In genomic region chr7:151756076-151756731, GRCh38 we compare ENCODE assay signal across 1 cellular context.
TF ChIP-seq lines count a peak whose summit lies in the region.

No MANE protein-coding gene starts in this region.

TF ChIP-seq in GM12878, 131 proteins besides CTCF, POLR2A, EP300 and RAD21 (continued from another document):
- no peak for TF ChIP-seq ATF2 (IDR thresholded peaks at IDR 0.05; ENCODE audit: low read length)
- peak; percentile 43; the same call in 1 of the 2 replicates for TF ChIP-seq ATF3 (IDR thresholded peaks at IDR 0.05; ENCODE audit: borderline replicate concordance, extremely low read depth, low read depth, low read length)
- no peak for TF ChIP-seq ZBTB4 (CRISPR knock-in tag; IDR thresholded peaks at IDR 0.05)
- no peak for TF ChIP-seq STAT3 (IDR thresholded peaks at IDR 0.05; ENCODE audit: low read depth, low read length)
- no peak for TF ChIP-seq MXI1 (IDR thresholded peaks at IDR 0.05; ENCODE audit: low read depth, low read length)
- peak; percentile 76 for TF ChIP-seq RAD51 (IDR thresholded peaks at IDR 0.05)
- no peak for TF ChIP-seq WRNIP1 (IDR thresholded peaks at IDR 0.05; ENCODE audit: borderline replicate concordance, low read depth, low read length)
- TF ChIP-seq BCL11A (IDR thresholded peaks at IDR 0.05; ENCODE audit: low read depth, low read length), result no peak
- no peak for TF ChIP-seq BCL3 (IDR thresholded peaks at IDR 0.05; ENCODE audit: borderline replicate concordance, insufficient read depth, low read depth, low read length, poor library complexity, severe bottlenecking)
- TF ChIP-seq USF1 (IDR thresholded peaks at IDR 0.05; ENCODE audit: borderline replicate concordance, extremely low read length, insufficient read depth, low read depth, low read length), result peak; percentile 40
- TF ChIP-seq BCLAF1 (IDR thresholded peaks at IDR 0.05), result no peak
- peak; percentile 64 to 69; a peak in 3 of 4 replicates for TF ChIP-seq BHLHE40 (IDR thresholded peaks at IDR 0.05; ENCODE audit: borderline replicate concordance in 1 of 2, low read depth in 2 of 2, low read length in 1 of 2)
- no peak for TF ChIP-seq ZNF687 (IDR thresholded peaks at IDR 0.05)
- TF ChIP-seq MYC (IDR thresholded peaks at IDR 0.05; ENCODE audit: insufficient read depth, insufficient read length, insufficient replicate concordance, low read length, severe bottlenecking), result no peak
- TF ChIP-seq RUNX3 (IDR thresholded peaks at IDR 0.05; ENCODE audit: low read length), result no peak
- no peak for TF ChIP-seq NR2F1 (conservative IDR thresholded peaks at IDR 0.05)
- no peak for TF ChIP-seq LARP7 (IDR thresholded peaks at IDR 0.05)
- no peak for TF ChIP-seq EED (IDR thresholded peaks at IDR 0.05; ENCODE audit: low read depth)
- no peak for TF ChIP-seq SMARCA5 (IDR thresholded peaks at IDR 0.05)
- no peak for TF ChIP-seq YY1 (IDR thresholded peaks at IDR 0.05; ENCODE audit: low read depth, low read length)
- TF ChIP-seq ZNF592 (IDR thresholded peaks at IDR 0.05), result no peak
- TF ChIP-seq USF2 (IDR thresholded peaks at IDR 0.05; ENCODE audit: borderline replicate concordance, low read depth, low read length), result peak; percentile 46; the same call in 1 of the 2 replicates
- TF ChIP-seq ASH2L (IDR thresholded peaks at IDR 0.05; ENCODE audit: borderline replicate concordance, low read depth), result no peak
- TF ChIP-seq CBX3 (IDR thresholded peaks at IDR 0.05; ENCODE audit: borderline replicate concordance, low read depth), result no peak
- TF ChIP-seq NFXL1 (IDR thresholded peaks at IDR 0.05; ENCODE audit: borderline replicate concordance), result no peak
- TF ChIP-seq GATAD2B (conservative IDR thresholded peaks at IDR 0.05; ENCODE audit: low read depth), result no peak
- TF ChIP-seq ELK1 (IDR thresholded peaks at IDR 0.05; ENCODE audit: low read depth, low read length), result no peak
